In the genomic region with DNA sequence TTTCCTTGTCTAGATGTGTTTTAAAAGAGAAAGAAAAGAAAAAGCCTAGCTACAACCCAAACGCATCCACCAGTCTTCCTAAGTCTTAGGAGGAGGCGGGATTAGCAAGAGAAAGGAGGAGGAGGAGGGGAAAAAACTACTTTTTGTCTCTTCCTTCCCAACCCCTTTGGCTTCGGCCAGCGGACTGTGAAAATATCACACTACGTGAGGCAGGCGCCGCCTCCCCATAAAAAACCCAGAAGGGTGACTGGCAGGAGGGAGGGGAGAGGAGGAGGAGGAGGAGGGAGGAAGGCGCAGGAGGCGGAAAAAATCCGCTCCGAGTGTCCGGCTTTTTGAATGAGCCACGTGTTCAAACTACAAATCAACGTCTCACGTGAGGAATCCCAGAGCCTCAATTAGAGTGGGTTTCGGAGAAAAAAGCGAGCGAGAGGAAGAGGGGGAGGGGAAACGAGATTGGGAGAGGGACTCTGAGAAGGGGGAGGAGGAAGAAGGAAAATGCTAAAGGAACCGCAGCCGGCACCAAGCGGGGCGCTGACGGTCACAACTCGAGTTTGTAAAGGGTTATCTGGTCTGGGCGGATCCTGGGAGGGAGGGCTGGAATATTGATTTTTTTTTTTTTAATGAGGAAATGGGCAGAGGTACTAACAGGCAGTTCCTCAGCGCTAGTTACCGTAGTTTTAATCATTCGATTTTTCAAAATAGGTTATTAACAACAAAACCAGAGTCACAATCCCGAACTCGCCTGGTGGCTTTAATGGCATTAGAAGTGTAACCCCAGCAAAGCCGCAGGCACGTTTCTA, we compare ENCODE assay signal across 1 cellular context.
TF ChIP-seq lines count a peak whose summit lies in the region.

A gene (minus strand): TSS at position 202 of the 800 bp plus-strand sequence. CDS start 381 bp downstream, outside the sequence.

TF ChIP-seq in GM12878, 131 proteins besides CTCF, POLR2A, EP300 and RAD21 (continued from another document and continues in another):
- TF ChIP-seq, protein P1, sequence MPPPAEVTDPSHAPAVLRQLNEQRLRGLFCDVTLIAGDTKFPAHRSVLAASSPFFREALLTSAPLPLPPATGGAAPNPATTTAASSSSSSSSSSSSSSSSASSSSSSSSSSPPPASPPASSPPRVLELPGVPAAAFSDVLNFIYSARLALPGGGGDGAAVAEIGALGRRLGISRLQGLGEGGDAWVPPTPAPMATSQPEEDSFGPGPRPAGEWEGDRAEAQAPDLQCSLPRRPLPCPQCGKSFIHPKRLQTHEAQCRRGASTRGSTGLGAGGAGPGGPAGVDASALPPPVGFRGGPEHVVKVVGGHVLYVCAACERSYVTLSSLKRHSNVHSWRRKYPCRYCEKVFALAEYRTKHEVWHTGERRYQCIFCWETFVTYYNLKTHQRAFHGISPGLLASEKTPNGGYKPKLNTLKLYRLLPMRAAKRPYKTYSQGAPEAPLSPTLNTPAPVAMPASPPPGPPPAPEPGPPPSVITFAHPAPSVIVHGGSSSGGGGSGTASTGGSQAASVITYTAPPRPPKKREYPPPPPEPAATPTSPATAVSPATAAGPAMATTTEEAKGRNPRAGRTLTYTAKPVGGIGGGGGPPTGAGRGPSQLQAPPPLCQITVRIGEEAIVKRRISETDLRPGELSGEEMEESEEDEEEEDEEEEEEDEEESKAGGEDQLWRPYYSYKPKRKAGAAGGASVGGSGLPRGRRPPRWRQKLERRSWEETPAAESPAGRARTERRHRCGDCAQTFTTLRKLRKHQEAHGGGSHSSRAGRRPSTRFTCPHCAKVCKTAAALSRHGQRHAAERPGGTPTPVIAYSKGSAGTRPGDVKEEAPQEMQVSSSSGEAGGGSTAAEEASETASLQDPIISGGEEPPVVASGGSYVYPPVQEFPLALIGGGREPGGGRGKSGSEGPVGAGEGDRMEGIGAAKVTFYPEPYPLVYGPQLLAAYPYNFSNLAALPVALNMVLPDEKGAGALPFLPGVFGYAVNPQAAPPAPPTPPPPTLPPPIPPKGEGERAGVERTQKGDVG (CRISPR knock-in tag; IDR thresholded peaks at IDR 0.05): no peak
- TF ChIP-seq, protein P2, sequence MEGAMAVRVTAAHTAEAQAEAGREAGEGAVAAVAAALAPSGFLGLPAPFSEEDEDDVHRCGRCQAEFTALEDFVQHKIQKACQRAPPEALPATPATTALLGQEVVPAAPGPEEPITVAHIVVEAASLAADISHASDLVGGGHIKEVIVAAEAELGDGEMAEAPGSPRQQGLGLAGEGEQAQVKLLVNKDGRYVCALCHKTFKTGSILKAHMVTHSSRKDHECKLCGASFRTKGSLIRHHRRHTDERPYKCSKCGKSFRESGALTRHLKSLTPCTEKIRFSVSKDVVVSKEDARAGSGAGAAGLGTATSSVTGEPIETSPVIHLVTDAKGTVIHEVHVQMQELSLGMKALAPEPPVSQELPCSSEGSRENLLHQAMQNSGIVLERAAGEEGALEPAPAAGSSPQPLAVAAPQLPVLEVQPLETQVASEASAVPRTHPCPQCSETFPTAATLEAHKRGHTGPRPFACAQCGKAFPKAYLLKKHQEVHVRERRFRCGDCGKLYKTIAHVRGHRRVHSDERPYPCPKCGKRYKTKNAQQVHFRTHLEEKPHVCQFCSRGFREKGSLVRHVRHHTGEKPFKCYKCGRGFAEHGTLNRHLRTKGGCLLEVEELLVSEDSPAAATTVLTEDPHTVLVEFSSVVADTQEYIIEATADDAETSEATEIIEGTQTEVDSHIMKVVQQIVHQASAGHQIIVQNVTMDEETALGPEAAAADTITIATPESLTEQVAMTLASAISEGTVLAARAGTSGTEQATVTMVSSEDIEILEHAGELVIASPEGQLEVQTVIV (IDR thresholded peaks at IDR 0.05; ENCODE audit: borderline replicate concordance, partially characterized antibody): no peak
- TF ChIP-seq NBN (IDR thresholded peaks at IDR 0.05): peak; percentile 97
- peak; percentile 96 for TF ChIP-seq MXI1 (IDR thresholded peaks at IDR 0.05; ENCODE audit: low read depth, low read length)
- TF ChIP-seq BHLHE40 (IDR thresholded peaks at IDR 0.05; ENCODE audit: borderline replicate concordance in 1 of 2, low read depth in 2 of 2, low read length in 1 of 2): peak; percentile 97
- peak; percentile 88 for TF ChIP-seq HDGF (IDR thresholded peaks at IDR 0.05)
- TF ChIP-seq, protein P3, sequence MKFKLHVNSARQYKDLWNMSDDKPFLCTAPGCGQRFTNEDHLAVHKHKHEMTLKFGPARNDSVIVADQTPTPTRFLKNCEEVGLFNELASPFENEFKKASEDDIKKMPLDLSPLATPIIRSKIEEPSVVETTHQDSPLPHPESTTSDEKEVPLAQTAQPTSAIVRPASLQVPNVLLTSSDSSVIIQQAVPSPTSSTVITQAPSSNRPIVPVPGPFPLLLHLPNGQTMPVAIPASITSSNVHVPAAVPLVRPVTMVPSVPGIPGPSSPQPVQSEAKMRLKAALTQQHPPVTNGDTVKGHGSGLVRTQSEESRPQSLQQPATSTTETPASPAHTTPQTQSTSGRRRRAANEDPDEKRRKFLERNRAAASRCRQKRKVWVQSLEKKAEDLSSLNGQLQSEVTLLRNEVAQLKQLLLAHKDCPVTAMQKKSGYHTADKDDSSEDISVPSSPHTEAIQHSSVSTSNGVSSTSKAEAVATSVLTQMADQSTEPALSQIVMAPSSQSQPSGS (IDR thresholded peaks at IDR 0.05; ENCODE audit: low read length): peak; percentile 46; the same call in 1 of the 2 replicates
- no peak for TF ChIP-seq KLF5 (IDR thresholded peaks at IDR 0.05; ENCODE audit: partially characterized antibody)
- no peak for TF ChIP-seq KAT2A (conservative IDR thresholded peaks at IDR 0.05; ENCODE audit: control insufficient read depth, low read depth, low read length)
- TF ChIP-seq TCF3 (IDR thresholded peaks at IDR 0.05; ENCODE audit: borderline replicate concordance, insufficient read depth, low read depth, low read length): no peak
- no peak for TF ChIP-seq ZNF24 (IDR thresholded peaks at IDR 0.05)
- no peak for TF ChIP-seq ZNF622 (IDR thresholded peaks at IDR 0.05)
- TF ChIP-seq ZSCAN29 (IDR thresholded peaks at IDR 0.05): peak; percentile 89
- no peak for TF ChIP-seq NFYA (IDR thresholded peaks at IDR 0.05; ENCODE audit: borderline replicate concordance, low read depth, low read length)
- TF ChIP-seq SREBF2 (IDR thresholded peaks at IDR 0.05; ENCODE audit: low read length): no peak
- TF ChIP-seq SMC3 (IDR thresholded peaks at IDR 0.05; ENCODE audit: borderline replicate concordance, low read length): no peak
- TF ChIP-seq, protein P4, sequence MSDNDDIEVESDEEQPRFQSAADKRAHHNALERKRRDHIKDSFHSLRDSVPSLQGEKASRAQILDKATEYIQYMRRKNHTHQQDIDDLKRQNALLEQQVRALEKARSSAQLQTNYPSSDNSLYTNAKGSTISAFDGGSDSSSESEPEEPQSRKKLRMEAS (IDR thresholded peaks at IDR 0.05; ENCODE audit: low read depth, low read length): peak; percentile 86
- TF ChIP-seq, protein P5, sequence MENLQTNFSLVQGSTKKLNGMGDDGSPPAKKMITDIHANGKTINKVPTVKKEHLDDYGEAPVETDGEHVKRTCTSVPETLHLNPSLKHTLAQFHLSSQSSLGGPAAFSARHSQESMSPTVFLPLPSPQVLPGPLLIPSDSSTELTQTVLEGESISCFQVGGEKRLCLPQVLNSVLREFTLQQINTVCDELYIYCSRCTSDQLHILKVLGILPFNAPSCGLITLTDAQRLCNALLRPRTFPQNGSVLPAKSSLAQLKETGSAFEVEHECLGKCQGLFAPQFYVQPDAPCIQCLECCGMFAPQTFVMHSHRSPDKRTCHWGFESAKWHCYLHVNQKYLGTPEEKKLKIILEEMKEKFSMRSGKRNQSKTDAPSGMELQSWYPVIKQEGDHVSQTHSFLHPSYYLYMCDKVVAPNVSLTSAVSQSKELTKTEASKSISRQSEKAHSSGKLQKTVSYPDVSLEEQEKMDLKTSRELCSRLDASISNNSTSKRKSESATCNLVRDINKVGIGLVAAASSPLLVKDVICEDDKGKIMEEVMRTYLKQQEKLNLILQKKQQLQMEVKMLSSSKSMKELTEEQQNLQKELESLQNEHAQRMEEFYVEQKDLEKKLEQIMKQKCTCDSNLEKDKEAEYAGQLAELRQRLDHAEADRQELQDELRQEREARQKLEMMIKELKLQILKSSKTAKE (IDR thresholded peaks at IDR 0.05; ENCODE audit: low read depth, poor library complexity, severe bottlenecking): peak; percentile 71
- TF ChIP-seq, protein P6, sequence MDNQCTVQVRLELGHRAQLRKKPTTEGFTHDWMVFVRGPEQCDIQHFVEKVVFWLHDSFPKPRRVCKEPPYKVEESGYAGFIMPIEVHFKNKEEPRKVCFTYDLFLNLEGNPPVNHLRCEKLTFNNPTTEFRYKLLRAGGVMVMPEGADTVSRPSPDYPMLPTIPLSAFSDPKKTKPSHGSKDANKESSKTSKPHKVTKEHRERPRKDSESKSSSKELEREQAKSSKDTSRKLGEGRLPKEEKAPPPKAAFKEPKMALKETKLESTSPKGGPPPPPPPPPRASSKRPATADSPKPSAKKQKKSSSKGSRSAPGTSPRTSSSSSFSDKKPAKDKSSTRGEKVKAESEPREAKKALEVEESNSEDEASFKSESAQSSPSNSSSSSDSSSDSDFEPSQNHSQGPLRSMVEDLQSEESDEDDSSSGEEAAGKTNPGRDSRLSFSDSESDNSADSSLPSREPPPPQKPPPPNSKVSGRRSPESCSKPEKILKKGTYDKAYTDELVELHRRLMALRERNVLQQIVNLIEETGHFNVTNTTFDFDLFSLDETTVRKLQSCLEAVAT (IDR thresholded peaks at IDR 0.05): peak; percentile 92
- peak; percentile 92 to 94 for TF ChIP-seq IKZF2 (IDR thresholded peaks at IDR 0.05)
- TF ChIP-seq GABPA (IDR thresholded peaks at IDR 0.05; ENCODE audit: low read depth): 0 out of 2 replicates have a peak, but pooled peaks have one; percentile 23
- peak; percentile 66; the same call in 1 of the 2 replicates for TF ChIP-seq RUNX3 (IDR thresholded peaks at IDR 0.05; ENCODE audit: low read length)
- no peak for TF ChIP-seq TBL1XR1 (IDR thresholded peaks at IDR 0.05; ENCODE audit: low read depth, low read length)
- TF ChIP-seq, protein P7, sequence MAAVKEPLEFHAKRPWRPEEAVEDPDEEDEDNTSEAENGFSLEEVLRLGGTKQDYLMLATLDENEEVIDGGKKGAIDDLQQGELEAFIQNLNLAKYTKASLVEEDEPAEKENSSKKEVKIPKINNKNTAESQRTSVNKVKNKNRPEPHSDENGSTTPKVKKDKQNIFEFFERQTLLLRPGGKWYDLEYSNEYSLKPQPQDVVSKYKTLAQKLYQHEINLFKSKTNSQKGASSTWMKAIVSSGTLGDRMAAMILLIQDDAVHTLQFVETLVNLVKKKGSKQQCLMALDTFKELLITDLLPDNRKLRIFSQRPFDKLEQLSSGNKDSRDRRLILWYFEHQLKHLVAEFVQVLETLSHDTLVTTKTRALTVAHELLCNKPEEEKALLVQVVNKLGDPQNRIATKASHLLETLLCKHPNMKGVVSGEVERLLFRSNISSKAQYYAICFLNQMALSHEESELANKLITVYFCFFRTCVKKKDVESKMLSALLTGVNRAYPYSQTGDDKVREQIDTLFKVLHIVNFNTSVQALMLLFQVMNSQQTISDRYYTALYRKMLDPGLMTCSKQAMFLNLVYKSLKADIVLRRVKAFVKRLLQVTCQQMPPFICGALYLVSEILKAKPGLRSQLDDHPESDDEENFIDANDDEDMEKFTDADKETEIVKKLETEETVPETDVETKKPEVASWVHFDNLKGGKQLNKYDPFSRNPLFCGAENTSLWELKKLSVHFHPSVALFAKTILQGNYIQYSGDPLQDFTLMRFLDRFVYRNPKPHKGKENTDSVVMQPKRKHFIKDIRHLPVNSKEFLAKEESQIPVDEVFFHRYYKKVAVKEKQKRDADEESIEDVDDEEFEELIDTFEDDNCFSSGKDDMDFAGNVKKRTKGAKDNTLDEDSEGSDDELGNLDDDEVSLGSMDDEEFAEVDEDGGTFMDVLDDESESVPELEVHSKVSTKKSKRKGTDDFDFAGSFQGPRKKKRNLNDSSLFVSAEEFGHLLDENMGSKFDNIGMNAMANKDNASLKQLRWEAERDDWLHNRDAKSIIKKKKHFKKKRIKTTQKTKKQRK (IDR thresholded peaks at IDR 0.05; ENCODE audit: low read depth, low read length): no peak
- peak in 1 of 2 experiments; percentile 11; a peak in 1 of 4 replicates for TF ChIP-seq ETV6 (conservative IDR thresholded peaks at IDR 0.05 in 1 of 2, IDR thresholded peaks at IDR 0.05 in 1 of 2; ENCODE audit: borderline replicate concordance in 1 of 2, low read depth in 1 of 2)
- TF ChIP-seq PML (IDR thresholded peaks at IDR 0.05; ENCODE audit: low read length): peak; percentile 81; the same call in 1 of the 2 replicates
- no peak for TF ChIP-seq TAF1 (IDR thresholded peaks at IDR 0.05; ENCODE audit: borderline replicate concordance, low read depth, low read length)
- TF ChIP-seq, protein P8, sequence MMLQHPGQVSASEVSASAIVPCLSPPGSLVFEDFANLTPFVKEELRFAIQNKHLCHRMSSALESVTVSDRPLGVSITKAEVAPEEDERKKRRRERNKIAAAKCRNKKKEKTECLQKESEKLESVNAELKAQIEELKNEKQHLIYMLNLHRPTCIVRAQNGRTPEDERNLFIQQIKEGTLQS (IDR thresholded peaks at IDR 0.05; ENCODE audit: borderline replicate concordance, extremely low read depth, low read depth, low read length): no peak
- TF ChIP-seq LARP7 (IDR thresholded peaks at IDR 0.05): no peak; the same call in 1 of the 2 replicates
- TF ChIP-seq, protein P9, sequence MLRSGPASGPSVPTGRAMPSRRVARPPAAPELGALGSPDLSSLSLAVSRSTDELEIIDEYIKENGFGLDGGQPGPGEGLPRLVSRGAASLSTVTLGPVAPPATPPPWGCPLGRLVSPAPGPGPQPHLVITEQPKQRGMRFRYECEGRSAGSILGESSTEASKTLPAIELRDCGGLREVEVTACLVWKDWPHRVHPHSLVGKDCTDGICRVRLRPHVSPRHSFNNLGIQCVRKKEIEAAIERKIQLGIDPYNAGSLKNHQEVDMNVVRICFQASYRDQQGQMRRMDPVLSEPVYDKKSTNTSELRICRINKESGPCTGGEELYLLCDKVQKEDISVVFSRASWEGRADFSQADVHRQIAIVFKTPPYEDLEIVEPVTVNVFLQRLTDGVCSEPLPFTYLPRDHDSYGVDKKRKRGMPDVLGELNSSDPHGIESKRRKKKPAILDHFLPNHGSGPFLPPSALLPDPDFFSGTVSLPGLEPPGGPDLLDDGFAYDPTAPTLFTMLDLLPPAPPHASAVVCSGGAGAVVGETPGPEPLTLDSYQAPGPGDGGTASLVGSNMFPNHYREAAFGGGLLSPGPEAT (IDR thresholded peaks at IDR 0.05; ENCODE audit: low read depth): peak; percentile 91
- 0 out of 3 replicates have a peak, but pooled peaks of 1 of the 2 experiments have one; percentile 44 for TF ChIP-seq EGR1 (IDR thresholded peaks at IDR 0.05; ENCODE audit: borderline replicate concordance in 1 of 2, low read depth in 2 of 2, low read length in 2 of 2)
- TF ChIP-seq, protein P10, sequence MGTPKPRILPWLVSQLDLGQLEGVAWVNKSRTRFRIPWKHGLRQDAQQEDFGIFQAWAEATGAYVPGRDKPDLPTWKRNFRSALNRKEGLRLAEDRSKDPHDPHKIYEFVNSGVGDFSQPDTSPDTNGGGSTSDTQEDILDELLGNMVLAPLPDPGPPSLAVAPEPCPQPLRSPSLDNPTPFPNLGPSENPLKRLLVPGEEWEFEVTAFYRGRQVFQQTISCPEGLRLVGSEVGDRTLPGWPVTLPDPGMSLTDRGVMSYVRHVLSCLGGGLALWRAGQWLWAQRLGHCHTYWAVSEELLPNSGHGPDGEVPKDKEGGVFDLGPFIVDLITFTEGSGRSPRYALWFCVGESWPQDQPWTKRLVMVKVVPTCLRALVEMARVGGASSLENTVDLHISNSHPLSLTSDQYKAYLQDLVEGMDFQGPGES (IDR thresholded peaks at IDR 0.05): no peak
- no peak for TF ChIP-seq MEF2A (IDR thresholded peaks at IDR 0.05; ENCODE audit: insufficient read depth, low read depth, low read length)
- TF ChIP-seq SIX5 (IDR thresholded peaks at IDR 0.05; ENCODE audit: low read depth, low read length, severe bottlenecking): no peak
- peak; percentile 71 for TF ChIP-seq ATF7 (IDR thresholded peaks at IDR 0.05; ENCODE audit: low read depth)
- peak; percentile 13; the same call in 1 of the 2 replicates for TF ChIP-seq CREB1 (IDR thresholded peaks at IDR 0.05; ENCODE audit: low read depth)
- TF ChIP-seq JUNB (IDR thresholded peaks at IDR 0.05): no peak
- TF ChIP-seq ASH2L (IDR thresholded peaks at IDR 0.05; ENCODE audit: borderline replicate concordance, low read depth): peak; percentile 94; the same call in 1 of the 2 replicates
- no peak for TF ChIP-seq SP1 (IDR thresholded peaks at IDR 0.05; ENCODE audit: low read depth, low read length)
